In the genomic region with DNA sequence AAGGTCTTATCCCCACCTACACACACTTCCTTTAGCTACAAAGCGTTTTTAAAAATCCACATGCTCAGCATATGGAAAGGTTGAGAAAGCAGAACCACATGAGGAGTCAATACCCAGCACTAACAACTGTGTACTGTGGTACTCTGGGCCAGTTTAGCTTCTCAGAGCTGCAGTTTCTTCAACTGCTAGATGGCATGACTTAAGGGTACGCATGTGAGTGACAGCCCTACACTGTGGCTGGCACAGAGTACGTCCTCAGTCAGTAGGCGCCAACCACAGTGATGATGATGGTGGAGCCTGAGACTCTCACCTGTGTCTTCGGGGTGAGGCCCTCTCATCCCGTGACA, we compare ENCODE assay signal across 10 cellular contexts. TPM values are rescaled to one million over a fixed set of nuclear protein-coding genes. Genes with fewer than 3 reads are reported as not detected.
A peak's percentile ranks its signal among the peaks of the same experiment; 100 is the strongest.
DNase-seq lines count a peak whose midpoint lies in the region; ATAC-seq lines count a peak whose summit lies in the region.
"Had no signal": no experiment of that assay in that cellular context is flagged by ENCODE, and none has a peak within 500 bp of the region (broad histone marks: within the 10 kb centered on the region; RNA-seq: fewer than 3 reads in every experiment).

No MANE protein-coding gene starts in this region.

- no peak for ATAC-seq in GM21786 (IDR thresholded peaks at IDR 0.05; ENCODE audit: unreplicated experiment)

- peak overlapping the region; percentile 24 for H3K27ac ChIP-seq in CD4-positive, alpha-beta memory T cell (ENCODE audit: low read depth, low read length)
- H3K27ac ChIP-seq in effector memory CD4-positive, alpha-beta T cell (ENCODE audit: insufficient read depth, low read length, poor library complexity, severe bottlenecking) = peak overlapping the region; percentile 5

- H3K4me1 Mint-ChIP-seq in CD4-positive, alpha-beta memory T cell = peaks cover 68 to 88% (median 77%) of the 10 kb centered on the region in 4 donors
- H3K4me1 Mint-ChIP-seq in activated CD4-positive, alpha-beta T cell treated with anti-CD3 and anti-CD28 coated beads, Interleukin-2, amount 10 ng/mL, durations not matched to agents 7 days and 5 days = peaks cover 79% of the 10 kb centered on the region

- intact Hi-C loops in CD4-positive, alpha-beta memory T cell (cut with micrococcal nuclease) = no loop called here
- intact Hi-C loops in posterior vena cava (cut with DNase I) = no loop called here

- no peaks in the 10 kb centered on the region for H3K27me3 Mint-ChIP-seq in CD4-positive, alpha-beta memory T cell
- no peaks in the 10 kb centered on the region for H3K27me3 Mint-ChIP-seq in activated CD4-positive, alpha-beta T cell treated with anti-CD3 and anti-CD28 coated beads, Interleukin-2, amount 10 ng/mL, durations not matched to agents 7 days and 5 days

- no peaks in the 10 kb centered on the region for H3K9me3 ChIP-seq in CD4-positive, alpha-beta memory T cell (ENCODE audit: control insufficient read depth in 1 of 2, low read length in 2 of 2)
- H3K9me3 ChIP-seq in effector memory CD4-positive, alpha-beta T cell (ENCODE audit: control insufficient read depth, low read length) = no peaks in the 10 kb centered on the region
- no peaks in the 10 kb centered on the region for H3K9me3 ChIP-seq in MG63
- H3K9me3 ChIP-seq: Peyer's patch had no signal

- H3K36me3 ChIP-seq in CD4-positive, alpha-beta memory T cell (ENCODE audit: insufficient read depth, low read length) = peaks cover 5% of the 10 kb centered on the region
- H3K36me3 ChIP-seq in effector memory CD4-positive, alpha-beta T cell (ENCODE audit: control insufficient read depth, insufficient read depth, low read length) = no peaks in the 10 kb centered on the region
- no peaks in the 10 kb centered on the region for H3K36me3 ChIP-seq in MG63
- H3K36me3 ChIP-seq: Peyer's patch had no signal

- H3K27ac Mint-ChIP-seq in CD4-positive, alpha-beta memory T cell = peak overlapping the region; percentile 76 to 94 (median 89)
- H3K27ac Mint-ChIP-seq in activated CD4-positive, alpha-beta T cell treated with anti-CD3 and anti-CD28 coated beads, Interleukin-2, amount 10 ng/mL, durations not matched to agents 7 days and 5 days = peak overlapping the region; percentile 46

- H3K36me3 Mint-ChIP-seq in CD4-positive, alpha-beta memory T cell = peaks cover 5 to 30% of the 10 kb centered on the region in 2 donors
- H3K36me3 Mint-ChIP-seq in activated CD4-positive, alpha-beta T cell treated with anti-CD3 and anti-CD28 coated beads, Interleukin-2, amount 10 ng/mL, durations not matched to agents 7 days and 5 days (ENCODE audit: low read depth) = peaks cover 42% of the 10 kb centered on the region

- H3K27me3 ChIP-seq in CD4-positive, alpha-beta memory T cell (ENCODE audit: insufficient read depth, low read length) = no peaks in the 10 kb centered on the region
- no peaks in the 10 kb centered on the region for H3K27me3 ChIP-seq in effector memory CD4-positive, alpha-beta T cell (replicated peaks; ENCODE audit: control insufficient read depth, insufficient read depth, low read length, poor library complexity, severe bottlenecking)
- H3K27me3 ChIP-seq in MG63 = no peaks in the 10 kb centered on the region
- H3K27me3 ChIP-seq: Peyer's patch had no signal

- H3K4me1 ChIP-seq in CD4-positive, alpha-beta memory T cell (ENCODE audit: insufficient read depth, low read length) = peaks cover 82% of the 10 kb centered on the region
- H3K4me1 ChIP-seq in effector memory CD4-positive, alpha-beta T cell (ENCODE audit: control insufficient read depth, insufficient read depth, low read length, poor library complexity, severe bottlenecking) = peaks cover 52% of the 10 kb centered on the region

- POLR2A ChIA-PET in CD4-positive, alpha-beta memory T cell (lab: Charles Lee; ENCODE audit: partially characterized antibody) = interaction anchor here (0.5 to 3.0 kb wide), 12 partner anchors 9 to 113 kb away, joined by 3 to 19 read pairs (median 4); a partner anchor contains a TSS
- POLR2A ChIA-PET in activated CD4-positive, alpha-beta T cell treated with anti-CD3 and anti-CD28 coated beads, Interleukin-2, amount 10 ng/mL, durations not matched to agents 7 days and 5 days (lab: Charles Lee) = interaction anchor here (0.5 kb wide), 1 partner anchor 9 kb away, joined by 4 read pairs; no protein-coding TSS in a partner anchor

- H3K4me3 ChIP-seq in CD4-positive, alpha-beta memory T cell (ENCODE audit: low read length in 2 of 2) = no peak overlapping the region
- no peak overlapping the region for H3K4me3 ChIP-seq in effector memory CD4-positive, alpha-beta T cell (ENCODE audit: insufficient read depth, low read depth, low read length, poor library complexity, severe bottlenecking)
- H3K4me3 ChIP-seq in MG63 = no peak overlapping the region
- H3K4me3 ChIP-seq: Peyer's patch had no signal

- peak overlapping the region in 7 of 8 donors; percentile 51 to 79 (median 62) for H3K4me3 Mint-ChIP-seq in CD4-positive, alpha-beta memory T cell
- H3K4me3 Mint-ChIP-seq in activated CD4-positive, alpha-beta T cell treated with anti-CD3 and anti-CD28 coated beads, Interleukin-2, amount 10 ng/mL, durations not matched to agents 7 days and 5 days = no peak overlapping the region

- H3K9me3 Mint-ChIP-seq in CD4-positive, alpha-beta memory T cell = peaks cover 0 to 2% (median 0%) of the 10 kb centered on the region in 8 donors
- peaks cover 2% of the 10 kb centered on the region for H3K9me3 Mint-ChIP-seq in activated CD4-positive, alpha-beta T cell treated with anti-CD3 and anti-CD28 coated beads, Interleukin-2, amount 10 ng/mL, durations not matched to agents 7 days and 5 days

- CTCF ChIA-PET in CD4-positive, alpha-beta memory T cell (lab: Charles Lee; ENCODE audit: partially characterized antibody) = interaction anchor here (1.1 to 2.5 kb wide), 6 partner anchors 8 to 39 kb away, joined by 3 to 9 read pairs (median 7); a partner anchor contains a TSS
- CTCF ChIA-PET in activated CD4-positive, alpha-beta T cell treated with anti-CD3 and anti-CD28 coated beads, Interleukin-2, amount 10 ng/mL, durations not matched to agents 7 days and 5 days (lab: Charles Lee) = interaction anchor here (1.0 to 2.2 kb wide), 7 partner anchors 9 to 206 kb away, joined by 3 to 11 read pairs (median 4); no protein-coding TSS in a partner anchor

- DNase-seq in CD4-positive, alpha-beta memory T cell = peak in 1 of 5 donors; percentile 61
- DNase-seq in activated CD4-positive, alpha-beta T cell treated with anti-CD3 and anti-CD28 coated beads, Interleukin-2, amount 10 ng/mL, durations not matched to agents 7 days and 5 days = no peak
- peak in 1 of 3 donors; percentile 20 for DNase-seq in effector memory CD4-positive, alpha-beta T cell
- peak; percentile 36 for DNase-seq in posterior vena cava (ENCODE audit: low spot score)
- DNase-seq in MG63 = no peak
- DNase-seq in anterior cingulate cortex (lab: John Stamatoyannopoulos, UW) = no peak
- no peak for DNase-seq in pons (ENCODE audit: low spot score)
- DNase-seq: left colon had no signal

RNA-seq across cellular contexts. Expression of a gene that starts 17.4 kb away (rescaled TPM):
- total RNA-seq in CD4-positive, alpha-beta memory T cell = 10 to 100 TPM; 59.3 to 59.4 TPM
- 100 to 1,000 TPM in 1 of 2 donors, 10 to 100 TPM in 1; 86.5 to 102 TPM for polyA plus RNA-seq in CD4-positive, alpha-beta memory T cell
- 10 to 100 TPM; 48.7 to 56.1 TPM for total RNA-seq in activated CD4-positive, alpha-beta T cell treated with anti-CD3 and anti-CD28 coated beads, Interleukin-2, amount 10 ng/mL, durations not matched to agents 7 days and 5 days
- total RNA-seq in posterior vena cava = 10 to 100 TPM; 21.5 to 26.0 TPM
- 12.0 and 13.7 TPM in 2 replicates for total RNA-seq in MG63 (2014; rRNA removed; shearing (Covaris generic); ENCODE audit: low replicate concordance)

RNA-seq across cellular contexts. Expression of a gene that starts 20.3 kb away (rescaled TPM):
- total RNA-seq in CD4-positive, alpha-beta memory T cell = 100 to 1,000 TPM; 144 to 147 TPM
- 10 to 100 TPM in 1 of 2 donors, 1 to 10 TPM in 1; 4.5 to 16.0 TPM for polyA plus RNA-seq in CD4-positive, alpha-beta memory T cell
- 100 to 1,000 TPM; 194 to 212 TPM for total RNA-seq in activated CD4-positive, alpha-beta T cell treated with anti-CD3 and anti-CD28 coated beads, Interleukin-2, amount 10 ng/mL, durations not matched to agents 7 days and 5 days
- total RNA-seq in posterior vena cava = 10 to 100 TPM; 26.0 to 33.1 TPM
- 0.99 and 4.8 TPM in 2 replicates for total RNA-seq in MG63 (2014; rRNA removed; shearing (Covaris generic); ENCODE audit: low replicate concordance)

Comparison
In these comparisons a context has a peak if more than half of its experiments do, and no peak if none do; other contexts are left out.
1. RNA of a gene that starts 20.3 kb away (total RNA-seq): 194 to 212 TPM in activated CD4-positive, alpha-beta T cell treated with anti-CD3 and anti-CD28 coated beads, Interleukin-2, amount 10 ng/mL, durations not matched to agents 7 days and 5 days and 144 to 147 TPM in CD4-positive, alpha-beta memory T cell; 26.0 to 33.1 TPM in posterior vena cava and 0.99 to 4.8 TPM in MG63; every median in the first group is over 4 times any median in the second.